In genomic region chr7:156927571-156928405, GRCh38 we compare ENCODE assay signal across 15 cellular contexts. TPM values are rescaled to one million over a fixed set of nuclear protein-coding genes. Genes with fewer than 3 reads are reported as not detected.
DNase-seq lines count a peak whose midpoint lies in the region; ATAC-seq, FAIRE-seq and TF ChIP-seq lines count a peak whose summit lies in the region.
"Had no signal": no experiment of that assay in that cellular context is flagged by ENCODE, and none has a peak within 500 bp of the region (broad histone marks: within the 10 kb centered on the region; RNA-seq: fewer than 3 reads in every experiment).

No MANE protein-coding gene starts in this region.

- intact Hi-C loops in OCI-LY7 (cut with micrococcal nuclease; ENCODE audit: unreplicated experiment) (loop anchor here (1.0 kb wide), 2 partner anchors 22 to 34 kb away; partner anchors contain the start of genes LMBR1 and NOM1), right cardiac atrium (cut with DNase I) (no loop called here)

- no peaks in the 10 kb centered on the region for H3K9me3 ChIP-seq in OCI-LY7 (ENCODE audit: low read length)
- H3K9me3 ChIP-seq in smooth muscle cell (replicated peaks; ENCODE audit: low read depth) = no peaks in the 10 kb centered on the region
- no peaks in the 10 kb centered on the region for H3K9me3 ChIP-seq in right cardiac atrium (ENCODE audit: control insufficient read depth, low read length)
- H3K9me3 ChIP-seq: body of pancreas, HAP-1 had no signal

- no peak overlapping the region for H3K9ac ChIP-seq in smooth muscle cell (ENCODE audit: low read depth)

- H3K27me3 ChIP-seq in smooth muscle cell (ENCODE audit: low read depth) = no peaks in the 10 kb centered on the region
- H3K27me3 ChIP-seq in right cardiac atrium (ENCODE audit: control insufficient read depth, insufficient read depth) = no peaks in the 10 kb centered on the region
- H3K27me3 ChIP-seq: body of pancreas had no signal

- no peaks in the 10 kb centered on the region for H3F3A ChIP-seq in smooth muscle cell (ENCODE audit: low read depth)

- TF ChIP-seq POLR2A in GM12892 (IDR thresholded peaks at IDR 0.05; ENCODE audit: low read depth, low read length) = no peak

- no peaks in the 10 kb centered on the region for H3K36me3 ChIP-seq in OCI-LY7 (ENCODE audit: insufficient read depth, low read length)
- H3K36me3 ChIP-seq in smooth muscle cell (ENCODE audit: low read depth) = no peaks in the 10 kb centered on the region
- H3K36me3 ChIP-seq: HAP-1 had no signal

- no TSS peak for BruUV-seq in OCI-LY7 (replicated peaks; lab: Mats Ljungman, UMichigan)

- H3K4me1 ChIP-seq in OCI-LY7 (ENCODE audit: insufficient read depth, low read length, poor library complexity, severe bottlenecking) (peaks cover 56% of the 10 kb centered on the region), smooth muscle cell (ENCODE audit: low read depth) (no peaks in the 10 kb centered on the region), right cardiac atrium (ENCODE audit: control insufficient read depth, insufficient read depth, low read length) (no peaks in the 10 kb centered on the region)
- H3K4me1 ChIP-seq: HAP-1 had no signal

- H3K4me2 ChIP-seq in OCI-LY7 (ENCODE audit: low read length) = peak overlapping the region; percentile 47
- H3K4me2 ChIP-seq in smooth muscle cell = peak overlapping the region; percentile 75

- no peaks in the 10 kb centered on the region for H3K9me2 ChIP-seq in OCI-LY7 (ENCODE audit: insufficient read depth, low read length)

- no peak for ATAC-seq in right cardiac atrium
- ATAC-seq: body of pancreas had no signal

- CTCF ChIA-PET in OCI-LY7 (lab: Charles Lee; ENCODE audit: unreplicated experiment) = no interaction called here

- 33% methylated on average over 17 of the region's 17 CpGs for WGBS in smooth muscle cell (ENCODE audit: low lambda C conversion rate)
- 72% methylated on average over 17 of the region's 17 CpGs for WGBS in right cardiac atrium

- H2AFZ ChIP-seq in OCI-LY7 (ENCODE audit: low read length) = peak overlapping the region; percentile 37; the same call in 1 of the 2 replicates
- peak overlapping the region; percentile 77 for H2AFZ ChIP-seq in smooth muscle cell (ENCODE audit: low read depth)

- no peak for TF ChIP-seq CTCF in OCI-LY7 (conservative IDR thresholded peaks at IDR 0.05; ENCODE audit: low read length)
- TF ChIP-seq CTCF in smooth muscle cell (IDR thresholded peaks at IDR 0.05; ENCODE audit: borderline replicate concordance, insufficient read depth, poor library complexity, severe bottlenecking) = no peak

- FAIRE-seq in GM12892 (lab: Jason Lieb, UNC) = no peak

- no peaks in the 10 kb centered on the region for H3K79me2 ChIP-seq in OCI-LY7 (ENCODE audit: insufficient read depth, low read depth, low read length)
- no peaks in the 10 kb centered on the region for H3K79me2 ChIP-seq in smooth muscle cell (ENCODE audit: low read depth)

- DNase-seq in NCI-H748 (lab: John Stamatoyannopoulos, UW; ENCODE audit: unreplicated experiment) (peak; percentile 66), NCI-H748 treated with DMSO at 0.1 percent for 48 hours (lab: John Stamatoyannopoulos, UW) (no peak), OCI-LY7 (ENCODE audit: low spot score) (peak; percentile 86), fibroblast of gingiva (ENCODE audit: low read depth) (peak; percentile 39), smooth muscle cell (lab: John Stamatoyannopoulos, UW; ENCODE audit: unreplicated experiment) (no peak), iPS-NIHi11 (ENCODE audit: low spot score) (no peak), GM12892 (ENCODE audit: insufficient read length) (no peak), right cardiac atrium (no peak)
- DNase-seq: ACHN; activated naive CD4-positive, alpha-beta T cell treated with anti-CD3 and anti-CD28 coated beads for 36 hours; body of pancreas; dorsolateral prefrontal cortex; Kasumi-1; SW 1271 had no signal

- H3K27ac ChIP-seq in OCI-LY7 (ENCODE audit: low read depth, low read length, poor library complexity, severe bottlenecking) = peak overlapping the region; percentile 74
- peak overlapping the region; percentile 40 for H3K27ac ChIP-seq in smooth muscle cell (ENCODE audit: low read depth)
- H3K27ac ChIP-seq in right cardiac atrium (ENCODE audit: low read length) = no peak overlapping the region
- H3K27ac ChIP-seq: dorsolateral prefrontal cortex had no signal

- POLR2A ChIA-PET in OCI-LY7 (lab: Charles Lee) = interaction anchor here (0.6 to 2.9 kb wide), 8 partner anchors 19 to 1059 kb away, joined by 3 to 15 read pairs (median 4); partner anchors contain the start of genes LMBR1 and NOM1

- H3K4me3 ChIP-seq in OCI-LY7 (ENCODE audit: low read depth, low read length, poor library complexity, severe bottlenecking) = peak overlapping the region; percentile 21
- H3K4me3 ChIP-seq in smooth muscle cell = no peak overlapping the region
- no peak overlapping the region for H3K4me3 ChIP-seq in right cardiac atrium (ENCODE audit: low read length)
- H3K4me3 ChIP-seq: body of pancreas, dorsolateral prefrontal cortex, HAP-1 had no signal

- H4K20me1 ChIP-seq in OCI-LY7 (ENCODE audit: insufficient read depth, low read length) = no peaks in the 10 kb centered on the region
- H4K20me1 ChIP-seq in smooth muscle cell (ENCODE audit: low read depth) = no peaks in the 10 kb centered on the region

RNA-seq across cellular contexts. Expression of gene NOM1, which starts 21.7 kb away (rescaled TPM):
- 40.2 and 43.8 TPM in 2 replicates for total RNA-seq in OCI-LY7 (2014; rRNA removed; shearing (Covaris generic))
- total RNA-seq in OCI-LY7 (2022) (59.9 and 65.9 TPM in 2 replicates), smooth muscle cell (7.5 and 11.4 TPM in 2 replicates), right cardiac atrium (10 to 100 TPM in 1 of 4 donors, 1 to 10 TPM in 3; 6.5 to 10.6 (median 7.7) TPM)
- polyA plus RNA-seq in smooth muscle cell (9.5 and 9.7 TPM in 2 replicates), right cardiac atrium (5.6 TPM)
- polyA plus RNA-seq in GM12892 (2012; ENCODE audit: missing spikeins) = 16.0 TPM

RNA-seq across cellular contexts. Expression of gene LMBR1, which starts 34.8 kb away (rescaled TPM):
- total RNA-seq in OCI-LY7 (2014; rRNA removed; shearing (Covaris generic)) = 91.1 and 136 TPM in 2 replicates
- total RNA-seq in OCI-LY7 (2022) (114 and 116 TPM in 2 replicates), smooth muscle cell (30.3 and 36.6 TPM in 2 replicates), right cardiac atrium (10 to 100 TPM; 45.3 to 48.7 (median 46.6) TPM)
- polyA plus RNA-seq in smooth muscle cell (9.7 and 13.0 TPM in 2 replicates), right cardiac atrium (8.1 TPM)
- 19.0 TPM for polyA plus RNA-seq in GM12892 (2012; ENCODE audit: missing spikeins)

Comparison
In these comparisons a context has a peak if more than half of its experiments do, and no peak if none do; other contexts are left out.
1. DNase-seq: peak in NCI-H748 (single experiment), OCI-LY7 (single experiment) and fibroblast of gingiva (single experiment); none in NCI-H748 treated with DMSO at 0.1 percent for 48 hours (single experiment), smooth muscle cell (single experiment), iPS-NIHi11 (single experiment), GM12892 (single experiment) and right cardiac atrium (0 of 3).